Comparison of ENCODE assay signal across 8 cellular contexts in genomic region chr13:39016789-39017188, GRCh38. TPM values are rescaled to one million over a fixed set of nuclear protein-coding genes. Genes with fewer than 3 reads are reported as not detected.
DNase-seq lines count a peak whose midpoint lies in the region; ATAC-seq and TF ChIP-seq lines count a peak whose summit lies in the region.

No MANE protein-coding gene starts in this region.

- no peak overlapping the region for H3K23ac ChIP-seq in mesendoderm (ENCODE audit: low read length)

- DNase-seq in D341Med (ENCODE audit: low spot score), result peak; percentile 61
- DNase-seq in NCI-H526 treated with DMSO at 0.1 percent for 48 hours (lab: John Stamatoyannopoulos, UW), result peak; percentile 18
- DNase-seq in cerebellar cortex (ENCODE audit: low spot score), result peak; percentile 65
- peak; percentile 48 for DNase-seq in mesendoderm
- no peak for DNase-seq in stimulated activated CD4-positive, alpha-beta T cell treated with anti-CD3 and anti-CD28 coated beads, Interleukin-2, amount 100 ng/mL, for 48 hours
- DNase-seq in ovary, result no peak

- no peak overlapping the region for H3K4ac ChIP-seq in mesendoderm (ENCODE audit: low read depth, low read length)

- TF ChIP-seq CTCF in ovary (IDR thresholded peaks at IDR 0.05), result no peak

- no peaks in the 10 kb centered on the region for H3K4me1 ChIP-seq in mesendoderm (ENCODE audit: control insufficient read depth, low read depth, low read length)
- no peaks in the 10 kb centered on the region for H3K4me1 ChIP-seq in ovary (ENCODE audit: insufficient read depth)

- H3K18ac ChIP-seq in mesendoderm (ENCODE audit: low read length), result no peak overlapping the region

- H4K5ac ChIP-seq in mesendoderm (ENCODE audit: low read length), result no peak overlapping the region

- intact Hi-C loops in ovary (cut with DNase I), result no loop called here

- no peak for TF ChIP-seq EP300 in ovary (IDR thresholded peaks at IDR 0.05)

- H3K36me3 ChIP-seq in mesendoderm (ENCODE audit: control insufficient read depth, insufficient read depth, low read length) (peaks cover 8% of the 10 kb centered on the region), ovary (no peaks in the 10 kb centered on the region)

- WGBS in mesendoderm (ENCODE audit: extremely low coverage, insufficient coverage, low lambda C conversion rate), result no CpG with 5 or more reads among the region's 2 CpGs
- 6 to 13% (median 9%) methylated on average over 2 of the region's 2 CpGs for WGBS in ovary, 3 donors

- TF ChIP-seq POLR2A in ovary (IDR thresholded peaks at IDR 0.05), result no peak

- no peak overlapping the region for H3K27ac ChIP-seq in mesendoderm (ENCODE audit: low read depth, low read length)
- H3K27ac ChIP-seq in ovary, result no peak overlapping the region

- H3K4me3 ChIP-seq in mesendoderm (ENCODE audit: low read length) (no peak overlapping the region), ovary (no peak overlapping the region)

- H2BK15ac ChIP-seq in mesendoderm (replicated peaks; ENCODE audit: low read depth), result no peak overlapping the region

- H3K27me3 ChIP-seq in mesendoderm (ENCODE audit: insufficient read depth, low read length, poor library complexity), result no peaks in the 10 kb centered on the region
- no peaks in the 10 kb centered on the region for H3K27me3 ChIP-seq in ovary

- no peak overlapping the region for H3K9ac ChIP-seq in mesendoderm (ENCODE audit: low read length)

- no peak overlapping the region for H2AK5ac ChIP-seq in mesendoderm (ENCODE audit: low read length)

- peak; percentile 70 for ATAC-seq in GM18873 (IDR thresholded peaks at IDR 0.05; ENCODE audit: low FRiP score, unreplicated experiment)
- ATAC-seq in HG02981 (IDR thresholded peaks at IDR 0.05; ENCODE audit: unreplicated experiment), result peak; percentile 73

- H2BK5ac ChIP-seq in mesendoderm (ENCODE audit: low read length), result no peak overlapping the region

- no peak overlapping the region for H4K8ac ChIP-seq in mesendoderm (ENCODE audit: low read depth, low read length)

- H3K79me1 ChIP-seq in mesendoderm (ENCODE audit: low read length), result peaks cover 2% of the 10 kb centered on the region

- no peaks in the 10 kb centered on the region for H3K9me3 ChIP-seq in ovary

- no peak overlapping the region for H3K4me2 ChIP-seq in mesendoderm (ENCODE audit: low read length)

- no peak overlapping the region for H2BK120ac ChIP-seq in mesendoderm (ENCODE audit: low read depth, low read length)

- H3K56ac ChIP-seq in mesendoderm (ENCODE audit: low read length), result no peak overlapping the region

- no peaks in the 10 kb centered on the region for H3K79me2 ChIP-seq in mesendoderm (ENCODE audit: control insufficient read depth, insufficient read depth, low read length)

RNA-seq across cellular contexts. Expression of gene PROSER1, which starts 21.1 kb away (rescaled TPM):
- polyA plus RNA-seq in mesendoderm (2013, experiment 1 of 2), result 75.1 TPM
- polyA plus RNA-seq in mesendoderm (2013, experiment 2 of 2), result 71.0 TPM
- 10 to 100 TPM; 15.5 to 25.3 (median 17.5) TPM for total RNA-seq in ovary
- polyA plus RNA-seq in ovary, result 10 to 100 TPM in 1 of 2 donors, 1 to 10 TPM in 1; 5.3 to 16.3 TPM

RNA-seq across cellular contexts. Expression of gene NHLRC3, which starts 21.5 kb away (rescaled TPM):
- 5.2 TPM for polyA plus RNA-seq in mesendoderm (2013, experiment 1 of 2)
- polyA plus RNA-seq in mesendoderm (2013, experiment 2 of 2), result 5.4 TPM
- total RNA-seq in ovary, result 10 to 100 TPM; 17.3 to 26.0 (median 20.5) TPM
- 10 to 100 TPM; 11.1 to 22.0 TPM for polyA plus RNA-seq in ovary

RNA-seq across cellular contexts. Expression of gene STOML3, which starts 26.2 kb away (rescaled TPM):
- polyA plus RNA-seq in mesendoderm (2013, experiment 1 of 2), result not detected
- polyA plus RNA-seq in mesendoderm (2013, experiment 2 of 2), result not detected
- 1 to 10 TPM in 1 of 7 donors, under 1 TPM in 4, not detected in 2; 0.12 to 8.6 (median 0.50) TPM for total RNA-seq in ovary
- polyA plus RNA-seq in ovary, result not detected

Comparison
In these comparisons a context has a peak if more than half of its experiments do, and no peak if none do; other contexts are left out.
1. DNase-seq: peak in D341Med (single experiment), NCI-H526 treated with DMSO at 0.1 percent for 48 hours (single experiment), cerebellar cortex (single experiment) and mesendoderm (single experiment); none in stimulated activated CD4-positive, alpha-beta T cell treated with anti-CD3 and anti-CD28 coated beads, Interleukin-2, amount 100 ng/mL, for 48 hours (0 of 2) and ovary (0 of 5).